Comparison of ENCODE assay signal across 8 cellular contexts in the genomic region with DNA sequence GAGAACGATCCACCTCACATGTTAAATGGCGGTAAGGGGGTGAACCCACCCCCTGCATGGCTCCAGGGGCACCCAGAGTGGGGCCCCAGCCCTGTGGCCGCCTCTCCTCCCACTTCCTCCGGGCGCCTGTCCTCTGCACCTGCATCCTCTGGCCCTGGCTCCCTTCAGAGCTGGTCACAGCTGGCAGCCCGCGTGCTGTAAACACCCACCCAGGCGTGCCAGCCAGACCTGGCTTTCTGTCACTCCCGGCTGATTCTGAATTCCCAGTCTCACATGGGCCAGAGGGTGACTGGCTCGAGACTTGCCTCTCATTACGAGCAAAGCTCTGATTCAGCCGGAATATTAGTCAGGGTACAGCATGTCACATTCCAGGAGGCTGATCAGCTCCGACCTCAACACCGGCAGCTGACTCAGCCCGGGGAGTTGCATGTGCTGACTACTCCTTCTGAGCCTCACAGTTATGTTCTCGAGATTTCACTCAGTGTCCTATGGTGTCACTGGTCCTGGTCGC.
A peak's percentile ranks its signal among the peaks of the same experiment; 100 is the strongest.
DNase-seq lines count a peak whose midpoint lies in the region; ATAC-seq and TF ChIP-seq lines count a peak whose summit lies in the region.

No MANE protein-coding gene starts in this region.

- H3K4me3 Mint-ChIP-seq in activated CD4-positive, alpha-beta T cell treated with anti-CD3 and anti-CD28 coated beads, Interleukin-2, amount 10 ng/mL, durations not matched to agents 24 days and 14 days: no peak overlapping the region

- H3K9me3 ChIP-seq in fibroblast of lung (ENCODE audit: control insufficient read depth, insufficient read depth, low read depth, low read length) (no peaks in the 10 kb centered on the region), neutrophil (no peaks in the 10 kb centered on the region), uterus (no peaks in the 10 kb centered on the region)

- peak overlapping the region; percentile 67 for H3K27ac Mint-ChIP-seq in activated CD4-positive, alpha-beta T cell treated with anti-CD3 and anti-CD28 coated beads, Interleukin-2, amount 10 ng/mL, durations not matched to agents 24 days and 14 days

- no peaks in the 10 kb centered on the region for H4K20me1 ChIP-seq in fibroblast of lung (ENCODE audit: control insufficient read depth, extremely low read depth, insufficient read depth, low read length)

- peaks cover 4% of the 10 kb centered on the region for H3K36me3 Mint-ChIP-seq in activated CD4-positive, alpha-beta T cell treated with anti-CD3 and anti-CD28 coated beads, Interleukin-2, amount 10 ng/mL, durations not matched to agents 24 days and 14 days (ENCODE audit: low read depth)

- no peaks in the 10 kb centered on the region for H3K27me3 Mint-ChIP-seq in activated CD4-positive, alpha-beta T cell treated with anti-CD3 and anti-CD28 coated beads, Interleukin-2, amount 10 ng/mL, durations not matched to agents 24 days and 14 days

- H3K79me2 ChIP-seq in fibroblast of lung (ENCODE audit: control insufficient read depth, insufficient read depth, low read length): no peaks in the 10 kb centered on the region

- no peak overlapping the region for H3K9ac ChIP-seq in fibroblast of lung (ENCODE audit: insufficient read depth, low read length)

- peak; percentile 47 for ATAC-seq in HG02943 (IDR thresholded peaks at IDR 0.05; ENCODE audit: low read depth, unreplicated experiment)

- H3K27ac ChIP-seq in fibroblast of lung (ENCODE audit: insufficient read depth, low read length) (peak overlapping the region; percentile 76), neutrophil (peak overlapping the region; percentile 99), uterus (peak overlapping the region in 1 of 2 donors; percentile 53)

- H3K4me2 ChIP-seq in fibroblast of lung (ENCODE audit: extremely low read depth, insufficient read depth, low read length): peak overlapping the region; percentile 33

- H3K27me3 ChIP-seq in fibroblast of lung (ENCODE audit: control insufficient read depth, insufficient read depth, low read length) (no peaks in the 10 kb centered on the region), neutrophil (no peaks in the 10 kb centered on the region), uterus (no peaks in the 10 kb centered on the region)

- H3K4me1 ChIP-seq in fibroblast of lung (ENCODE audit: control insufficient read depth, extremely low read depth, insufficient read depth, low read length): peaks cover 9% of the 10 kb centered on the region
- peaks cover 98 to 99% of the 10 kb centered on the region in 2 experiments for H3K4me1 ChIP-seq in neutrophil (ENCODE audit: control insufficient read depth in 1 of 2, insufficient read depth in 1 of 2, low read depth in 1 of 2, low read length in 1 of 2)
- H3K4me1 ChIP-seq in uterus: peaks cover 0 to 3% of the 10 kb centered on the region in 2 donors

- H3K4me3 ChIP-seq in fibroblast of lung (replicated peaks in 1 of 4; ENCODE audit: control extremely low read depth in 1 of 4, insufficient read depth in 1 of 4, low read depth in 3 of 4, low read length in 4 of 4) (no peak overlapping the region), neutrophil (ENCODE audit: low read depth in 1 of 2, low read length in 1 of 2) (peak overlapping the region; percentile 15 to 33), uterus (no peak overlapping the region)

- H3K9me3 Mint-ChIP-seq in activated CD4-positive, alpha-beta T cell treated with anti-CD3 and anti-CD28 coated beads, Interleukin-2, amount 10 ng/mL, durations not matched to agents 24 days and 14 days: peaks cover 7% of the 10 kb centered on the region

- peak; percentile 91 for DNase-seq in CD1c-positive myeloid dendritic cell (ENCODE audit: extremely low spot score)
- DNase-seq in activated CD4-positive, alpha-beta T cell treated with anti-CD3 and anti-CD28 coated beads, Interleukin-2, amount 10 ng/mL, durations not matched to agents 24 days and 14 days: no peak
- DNase-seq in fibroblast of lung (ENCODE audit: low read depth in 2 of 2): peak; percentile 97 to 99
- peak; percentile 41 to 53 for DNase-seq in uterus
- no peak for DNase-seq in Kasumi-1 (lab: John Stamatoyannopoulos, UW)
- DNase-seq in NCI-H1105 treated with DMSO at 0.1 percent for 48 hours (lab: John Stamatoyannopoulos, UW): no peak

- TF ChIP-seq POLR2A in uterus (IDR thresholded peaks at IDR 0.05): no peak

- H3K36me3 ChIP-seq in fibroblast of lung (ENCODE audit: control insufficient read depth, insufficient read depth, low read length) (no peaks in the 10 kb centered on the region), neutrophil (no peaks in the 10 kb centered on the region), uterus (no peaks in the 10 kb centered on the region)

- H2AFZ ChIP-seq in fibroblast of lung (ENCODE audit: low read length): no peak overlapping the region

- peaks cover 12% of the 10 kb centered on the region for H3K4me1 Mint-ChIP-seq in activated CD4-positive, alpha-beta T cell treated with anti-CD3 and anti-CD28 coated beads, Interleukin-2, amount 10 ng/mL, durations not matched to agents 24 days and 14 days

- intact Hi-C loops in activated CD4-positive, alpha-beta T cell treated with anti-CD3 and anti-CD28 coated beads, Interleukin-2, amount 10 ng/mL, durations not matched to agents 24 days and 14 days (cut with micrococcal nuclease): no loop called here
- intact Hi-C loops in uterus (cut with DNase I; ENCODE audit: low total_unique reads): no loop called here

- TF ChIP-seq CTCF in fibroblast of lung (conservative IDR thresholded peaks at IDR 0.05 in 1 of 2, IDR thresholded peaks at IDR 0.05 in 1 of 2; ENCODE audit: low read depth in 1 of 2, low read length in 2 of 2) (no peak), neutrophil (IDR thresholded peaks at IDR 0.05) (no peak), uterus (IDR thresholded peaks at IDR 0.05) (no peak)

Comparison
In these comparisons a context has a peak if more than half of its experiments do, and no peak if none do; other contexts are left out.
1. DNase-seq: peak in CD1c-positive myeloid dendritic cell (single experiment), fibroblast of lung (2 of 2) and uterus (2 of 2); none in activated CD4-positive, alpha-beta T cell treated with anti-CD3 and anti-CD28 coated beads, Interleukin-2, amount 10 ng/mL, durations not matched to agents 24 days and 14 days (single experiment), Kasumi-1 (0 of 2) and NCI-H1105 treated with DMSO at 0.1 percent for 48 hours (single experiment).
2. H3K4me3 ChIP-seq: peak in neutrophil (2 of 2); none in fibroblast of lung (0 of 4) and uterus (0 of 2).